Comparison of ENCODE assay signal across 8 cellular contexts in the genomic region with DNA sequence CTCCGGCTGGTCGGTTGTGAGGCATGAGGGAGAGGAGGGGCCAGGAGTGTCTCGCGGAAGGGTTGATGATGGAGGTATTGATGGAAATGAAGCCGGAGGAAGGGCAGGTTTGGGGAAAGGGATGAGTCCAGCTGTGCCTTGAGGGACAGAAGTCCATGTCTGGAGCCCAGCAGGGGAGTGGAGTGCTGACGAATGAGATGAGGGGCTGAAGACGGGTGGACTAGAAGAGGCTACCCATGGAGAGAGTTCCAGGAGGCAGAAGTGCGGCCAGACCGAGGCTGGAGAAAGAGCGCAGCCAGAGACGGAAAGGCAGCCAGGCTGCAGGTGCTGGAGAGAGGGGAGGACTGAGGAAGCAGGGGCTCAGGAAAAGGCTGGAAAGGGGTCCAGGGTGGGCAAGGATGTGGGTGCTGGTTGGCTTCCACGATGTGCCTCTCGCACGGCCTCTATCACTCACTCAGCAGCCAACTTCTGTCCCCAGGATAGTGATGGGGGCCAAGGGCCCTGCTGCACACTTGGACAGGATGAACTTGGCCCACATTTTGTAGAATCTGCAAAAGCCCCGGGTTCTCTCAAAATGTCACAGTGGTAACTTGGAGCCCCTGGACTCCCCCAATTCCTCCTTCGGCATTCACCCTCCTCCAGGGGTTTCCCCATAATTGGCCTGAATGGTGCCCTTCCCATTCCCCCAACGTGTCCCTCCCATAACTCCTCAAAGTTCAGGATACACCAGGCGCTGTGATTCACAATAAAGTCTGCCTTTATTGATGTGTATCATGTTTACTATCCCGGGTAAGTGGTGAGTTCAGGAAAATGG. TPM values are rescaled to one million over a fixed set of nuclear protein-coding genes. Genes with fewer than 3 reads are reported as not detected.
DNase-seq lines count a peak whose midpoint lies in the region; ATAC-seq and TF ChIP-seq lines count a peak whose summit lies in the region.

No MANE protein-coding gene starts in this region.

- H3K27ac ChIP-seq in DOHH2 (ENCODE audit: low read depth, low read length) = no peak overlapping the region
- H3K27ac ChIP-seq in OCI-LY3 (ENCODE audit: low read length) = peak overlapping the region; percentile 53
- peak overlapping the region; percentile 98 for H3K27ac ChIP-seq in epithelial cell of prostate
- H3K27ac ChIP-seq in osteoblast (ENCODE audit: low read depth, low read length) = peak overlapping the region; percentile 70

- H3K9me3 ChIP-seq in DOHH2 (ENCODE audit: control insufficient read depth, insufficient read depth, low read length) (no peaks in the 10 kb centered on the region), OCI-LY3 (ENCODE audit: insufficient read depth, low read length) (no peaks in the 10 kb centered on the region), osteoblast (ENCODE audit: low read depth, low read length) (no peaks in the 10 kb centered on the region)

- H3K36me3 ChIP-seq in DOHH2 (ENCODE audit: control insufficient read depth, low read length) = peaks cover 37% of the 10 kb centered on the region
- peaks cover 15% of the 10 kb centered on the region for H3K36me3 ChIP-seq in OCI-LY3 (replicated peaks; ENCODE audit: low read depth, low read length)
- H3K36me3 ChIP-seq in osteoblast (ENCODE audit: insufficient read depth, low read length) = peaks cover 22% of the 10 kb centered on the region

- DNase-seq in epithelial cell of prostate (ENCODE audit: low read depth, low spot score) = no peak
- DNase-seq in osteoblast (ENCODE audit: insufficient read length, low spot score, missing footprints) = peak; percentile 79
- no peak for DNase-seq in HuH-7 (ENCODE audit: low spot score)

- H3K9me2 ChIP-seq in DOHH2 (replicated peaks; ENCODE audit: control insufficient read depth, low read length) = no peaks in the 10 kb centered on the region

- no peak for ATAC-seq in HG02763 (IDR thresholded peaks at IDR 0.05; ENCODE audit: unreplicated experiment)
- no peak for ATAC-seq in GM18861 (IDR thresholded peaks at IDR 0.05; ENCODE audit: unreplicated experiment)
- ATAC-seq in GM21447 (IDR thresholded peaks at IDR 0.05; ENCODE audit: unreplicated experiment) = no peak

- H3F3A ChIP-seq in DOHH2 (ENCODE audit: control insufficient read depth, insufficient read depth) = peaks cover 8% of the 10 kb centered on the region

- TF ChIP-seq CTCF in DOHH2 (IDR thresholded peaks at IDR 0.05; ENCODE audit: low read depth, low read length, poor library complexity, severe bottlenecking) (no peak), OCI-LY3 (IDR thresholded peaks at IDR 0.05; ENCODE audit: low read depth, low read length) (no peak), osteoblast (IDR thresholded peaks at IDR 0.05; ENCODE audit: extremely low read depth, low read depth, low read length) (no peak)

- H2AFZ ChIP-seq in OCI-LY3 (ENCODE audit: low read depth, low read length) = peak overlapping the region; percentile 71
- peak overlapping the region; percentile 92 for H2AFZ ChIP-seq in osteoblast (ENCODE audit: low read length)

- H3K4me2 ChIP-seq in DOHH2 (ENCODE audit: low read length) (peak overlapping the region; percentile 79), OCI-LY3 (ENCODE audit: low read length) (peak overlapping the region; percentile 72), osteoblast (ENCODE audit: insufficient read depth, low read length) (peak overlapping the region; percentile 87)

- H4K20me1 ChIP-seq in DOHH2 (ENCODE audit: control insufficient read depth, insufficient read depth, low read depth, low read length) (peaks cover 7% of the 10 kb centered on the region; the same call in 1 of the 2 replicates), OCI-LY3 (ENCODE audit: insufficient read depth, low read length) (peaks cover 4% of the 10 kb centered on the region; the same call in 1 of the 2 replicates), osteoblast (ENCODE audit: insufficient read depth, low read length) (peaks cover 13% of the 10 kb centered on the region)

- H3K27me3 ChIP-seq in DOHH2 (ENCODE audit: control insufficient read depth, low read length) (no peaks in the 10 kb centered on the region), OCI-LY3 (ENCODE audit: low read depth, low read length) (no peaks in the 10 kb centered on the region), osteoblast (ENCODE audit: insufficient read depth, low read length) (no peaks in the 10 kb centered on the region)

- H3K79me2 ChIP-seq in DOHH2 (ENCODE audit: control insufficient read depth, low read length) (peaks cover 41% of the 10 kb centered on the region), OCI-LY3 (ENCODE audit: low read length) (peaks cover 39% of the 10 kb centered on the region), osteoblast (ENCODE audit: insufficient read depth, low read length) (peaks cover 50% of the 10 kb centered on the region)

- peaks cover 15% of the 10 kb centered on the region for H3K4me1 ChIP-seq in DOHH2 (ENCODE audit: control insufficient read depth, low read length)
- H3K4me1 ChIP-seq in OCI-LY3 (ENCODE audit: low read length) = peaks cover 20% of the 10 kb centered on the region
- H3K4me1 ChIP-seq in osteoblast (ENCODE audit: insufficient read depth, low read length) = peaks cover 18% of the 10 kb centered on the region

- peak overlapping the region; percentile 94 for H3K4me3 ChIP-seq in DOHH2 (ENCODE audit: low read length)
- H3K4me3 ChIP-seq in OCI-LY3 (ENCODE audit: low read length) = peak overlapping the region; percentile 79
- peak overlapping the region; percentile 85 for H3K4me3 ChIP-seq in osteoblast (ENCODE audit: insufficient read depth, low read length)

- peak overlapping the region; percentile 78 for H3K9ac ChIP-seq in OCI-LY3 (ENCODE audit: low read length)

RNA-seq across cellular contexts. Expression of a gene that starts 0.6 kb away (rescaled TPM):
- 109 and 121 TPM in 2 replicates for total RNA-seq in osteoblast

RNA-seq across cellular contexts. Expression of a gene that starts 7.0 kb away (rescaled TPM):
- not detected in 2 replicates for total RNA-seq in osteoblast

RNA-seq across cellular contexts. Expression of a gene that starts 7.3 kb away (rescaled TPM):
- total RNA-seq in osteoblast = 22.1 and 30.9 TPM in 2 replicates

RNA-seq across cellular contexts. Expression of a gene that starts 58.7 kb away (rescaled TPM):
- 0.88 and 1.1 TPM in 2 replicates for total RNA-seq in osteoblast
